Comparison of ENCODE assay signal across 8 cellular contexts in the genomic region with DNA sequence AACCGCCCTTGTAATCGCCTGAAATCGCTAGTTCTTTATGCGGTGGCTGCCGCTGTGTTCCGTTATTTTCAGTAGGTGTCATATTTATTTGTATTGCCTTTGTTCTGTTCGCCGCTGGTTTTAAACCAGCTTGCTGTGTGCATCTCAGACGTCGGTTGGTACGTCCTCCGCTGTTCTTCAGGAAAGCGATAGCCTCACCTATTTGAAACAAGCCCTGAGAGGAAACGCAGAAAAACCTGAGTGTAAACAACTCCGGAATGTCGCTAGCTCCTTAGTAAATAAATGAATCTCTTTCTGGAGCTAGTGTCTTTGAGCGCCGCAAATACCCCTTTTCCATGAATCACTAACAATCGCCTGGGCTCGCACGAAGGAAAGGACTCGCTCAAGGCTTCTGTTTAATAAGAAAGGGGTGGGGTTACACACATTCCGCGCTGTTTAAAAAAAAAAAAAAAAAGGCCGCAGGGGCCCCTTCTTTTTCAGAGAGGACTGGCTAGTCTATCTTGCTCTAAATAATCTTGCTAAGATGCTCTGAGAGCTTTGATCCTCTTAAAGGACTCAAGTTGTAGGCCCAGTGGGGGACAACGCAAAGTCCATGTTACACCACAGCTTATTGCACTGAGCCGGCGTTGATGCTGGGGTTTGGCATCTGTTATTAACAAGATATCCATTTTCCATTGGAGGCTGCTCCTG. TPM values are rescaled to one million over a fixed set of nuclear protein-coding genes. Genes with fewer than 3 reads are reported as not detected.
DNase-seq lines count a peak whose midpoint lies in the region; ATAC-seq and TF ChIP-seq lines count a peak whose summit lies in the region.

No MANE protein-coding gene starts in this region.

- H3K4me1 ChIP-seq in HUES6 (ENCODE audit: control insufficient read depth, insufficient read depth, low read length) (peaks cover 27% of the 10 kb centered on the region), muscle layer of duodenum (ENCODE audit: control insufficient read depth in 1 of 2, insufficient read depth in 2 of 2, low read length in 2 of 2) (peaks cover 0 to 23% of the 10 kb centered on the region in 2 donors)

- no peaks in the 10 kb centered on the region for H3K9me3 ChIP-seq in HUES6 (ENCODE audit: control insufficient read depth, insufficient read depth, low read depth, low read length)
- peaks cover 0 to 5% of the 10 kb centered on the region in 2 donors for H3K9me3 ChIP-seq in muscle layer of duodenum (ENCODE audit: control insufficient read depth in 1 of 2, low read length in 2 of 2)

- no peak for TF ChIP-seq CTCF in astrocyte of the cerebellum (IDR thresholded peaks at IDR 0.05; ENCODE audit: low read depth, low read length, missing control alignments)

- in situ Hi-C loops in ACHN (cut with HindIII; ENCODE audit: low pct_ligation_motif_present, low pct_unique_long_range_greater_than_20kb, low sequenced_read_pairs), result loop anchor here (25.0 kb wide), 2 partner anchors 305 to 530 kb away; no protein-coding TSS in a partner anchor
- in situ Hi-C loops in astrocyte of the cerebellum (cut with HindIII; ENCODE audit: low sequenced_read_pairs), result loop anchor here (10.0 kb wide), 1 partner anchor 502 kb away; no protein-coding TSS in a partner anchor

- H3K9ac ChIP-seq in HUES6 (ENCODE audit: low read length), result peak overlapping the region; percentile 81

- H3K27ac ChIP-seq in HUES6 (ENCODE audit: low read depth, low read length) (no peak overlapping the region), muscle layer of duodenum (ENCODE audit: low read length) (peak overlapping the region; percentile 1)

- DNase-seq in ACHN (peak; percentile 51), astrocyte of the cerebellum (ENCODE audit: low read depth) (no peak), HuH-7 (ENCODE audit: low spot score) (no peak), SK-N-DZ (ENCODE audit: low spot score) (no peak), superior temporal gyrus (ENCODE audit: extremely low spot score) (no peak)

- peaks cover 100% of the 10 kb centered on the region for H3K27me3 ChIP-seq in HUES6 (ENCODE audit: control insufficient read depth, insufficient read depth, low read length)
- H3K27me3 ChIP-seq in muscle layer of duodenum (ENCODE audit: low read depth, low read length), result peaks cover 81% of the 10 kb centered on the region

- no peak for ATAC-seq in GM18502 (IDR thresholded peaks at IDR 0.05; ENCODE audit: poor library complexity, unreplicated experiment)

- H3K4me3 ChIP-seq in HUES6 (ENCODE audit: low read depth, low read length) (peak overlapping the region; percentile 37; the same call in 1 of the 2 replicates), astrocyte of the cerebellum (ENCODE audit: low read depth, low read length) (peak overlapping the region; percentile 2), muscle layer of duodenum (ENCODE audit: low read depth in 1 of 2, low read length in 2 of 2) (peak overlapping the region; percentile 27 to 63)

- H3K36me3 ChIP-seq in HUES6 (ENCODE audit: control insufficient read depth, insufficient read depth, low read length) (no peaks in the 10 kb centered on the region), muscle layer of duodenum (ENCODE audit: control insufficient read depth in 1 of 2, insufficient read depth in 2 of 2, low read length in 2 of 2) (no peaks in the 10 kb centered on the region)

RNA-seq across cellular contexts. Expression of gene HOXD8, which starts 3.0 kb away (rescaled TPM):
- 28.1 and 35.4 TPM in 2 replicates for polyA plus RNA-seq in SK-N-DZ (2014; cell fraction: cytosol; rRNA removed)
- polyA plus RNA-seq in SK-N-DZ (2014; cell fraction: nucleus; rRNA removed), result 28.0 and 35.7 TPM in 2 replicates

RNA-seq across cellular contexts. Expression of gene HOXD9, which starts 10.0 kb away (rescaled TPM):
- 20.1 and 20.4 TPM in 2 replicates for polyA plus RNA-seq in SK-N-DZ (2014; cell fraction: cytosol; rRNA removed)
- 15.7 and 22.6 TPM in 2 replicates for polyA plus RNA-seq in SK-N-DZ (2014; cell fraction: nucleus; rRNA removed)

RNA-seq across cellular contexts. Expression of gene HOXD10, which starts 16.0 kb away (rescaled TPM):
- 8.5 and 8.7 TPM in 2 replicates for polyA plus RNA-seq in SK-N-DZ (2014; cell fraction: cytosol; rRNA removed)
- polyA plus RNA-seq in SK-N-DZ (2014; cell fraction: nucleus; rRNA removed), result 5.2 and 6.5 TPM in 2 replicates

RNA-seq across cellular contexts. Expression of gene HOXD4, which starts 18.8 kb away (rescaled TPM):
- polyA plus RNA-seq in SK-N-DZ (2014; cell fraction: cytosol; rRNA removed), result 2.6 and 11.6 TPM in 2 replicates
- polyA plus RNA-seq in SK-N-DZ (2014; cell fraction: nucleus; rRNA removed), result 47.5 and 55.4 TPM in 2 replicates

RNA-seq across cellular contexts. Expression of gene HOXD3, which starts 24.6 kb away (rescaled TPM):
- 1.6 and 2.3 TPM in 2 replicates for polyA plus RNA-seq in SK-N-DZ (2014; cell fraction: cytosol; rRNA removed)
- 2.0 and 10.4 TPM in 2 replicates for polyA plus RNA-seq in SK-N-DZ (2014; cell fraction: nucleus; rRNA removed)
